In the genomic region with DNA sequence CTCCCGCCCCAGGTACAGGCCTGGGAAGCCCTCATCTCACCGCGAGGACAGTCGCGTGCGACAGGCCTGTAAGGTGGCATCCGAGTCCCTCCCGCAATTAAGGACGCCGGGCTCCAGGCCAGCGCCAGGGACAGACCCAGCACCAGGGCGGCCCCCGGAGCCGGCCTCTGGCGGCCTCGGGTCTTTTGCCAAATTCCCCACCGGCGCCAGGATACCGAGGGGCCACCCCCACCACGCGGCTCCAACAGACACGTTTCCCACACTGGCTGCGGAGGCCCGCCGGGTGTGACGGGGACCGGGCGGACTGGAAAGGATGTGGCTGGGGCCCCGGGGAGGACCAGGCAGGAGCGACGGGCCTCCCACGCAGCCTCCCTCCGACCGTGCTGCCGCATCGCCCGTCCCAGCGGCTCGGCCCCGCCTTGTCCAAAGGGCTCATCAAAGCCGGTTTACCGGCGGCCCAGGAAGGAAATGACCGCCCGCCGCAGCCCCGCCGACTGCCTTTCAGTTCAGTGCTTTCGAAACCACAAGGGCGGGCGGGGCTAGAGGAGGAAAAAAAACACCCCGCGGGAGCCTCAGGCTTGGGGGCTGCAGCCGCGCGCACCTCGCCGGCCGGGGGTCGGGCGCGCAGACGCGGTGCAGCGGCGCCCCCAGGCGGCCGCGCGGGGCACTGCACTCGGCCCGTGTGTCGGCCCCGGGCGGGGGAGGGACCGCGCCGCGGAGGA, we compare ENCODE assay signal across 8 cellular contexts. TPM values are rescaled to one million over a fixed set of nuclear protein-coding genes. Genes with fewer than 3 reads are reported as not detected.
DNase-seq lines count a peak whose midpoint lies in the region; ATAC-seq and TF ChIP-seq lines count a peak whose summit lies in the region.

No MANE protein-coding gene starts in this region.

- H3K4me1 Mint-ChIP-seq in endothelial cell (ENCODE audit: unreplicated experiment) = peaks cover 43% of the 10 kb centered on the region

- H3K36me3 Mint-ChIP-seq in endothelial cell (ENCODE audit: low read depth, unreplicated experiment) = peaks cover 19% of the 10 kb centered on the region

- no peaks in the 10 kb centered on the region for H3K9me3 Mint-ChIP-seq in endothelial cell (ENCODE audit: unreplicated experiment)

- in situ Hi-C loops in Caki2 (cut with HindIII; ENCODE audit: low pct_unique_long_range_greater_than_20kb, low sequenced_read_pairs) = loop anchor here (10.0 kb wide), 1 partner anchor 575 kb away; a partner anchor contains a TSS

- no peak overlapping the region for H3K27ac Mint-ChIP-seq in endothelial cell (ENCODE audit: unreplicated experiment)

- ATAC-seq in GM19468 (IDR thresholded peaks at IDR 0.05; ENCODE audit: extremely low read depth, unreplicated experiment) = peak; percentile 73

- DNase-seq in Caki2 (ENCODE audit: low read depth) = peak; percentile 89
- DNase-seq in HPDE6-E6E7 (ENCODE audit: extremely low spot score) = peak; percentile 86
- peak; percentile 34 for DNase-seq in NK-92 (lab: John Stamatoyannopoulos, UW; ENCODE audit: unreplicated experiment)
- peak; percentile 87 for DNase-seq in activated CD8-positive, alpha-beta memory T cell treated with anti-CD3 and anti-CD28 coated beads, Interleukin-2, amount 50 U/mL, for 1 hour (ENCODE audit: extremely low read depth)
- peak; percentile 96 for DNase-seq in endothelial cell (ENCODE audit: low spot score)
- DNase-seq in middle frontal gyrus (ENCODE audit: extremely low spot score, low spot score) = peak; percentile 32
- peak; percentile 79 to 85 for DNase-seq in stimulated activated CD8-positive, alpha-beta memory T cell treated with anti-CD3 and anti-CD28 coated beads, Interleukin-2, amount 100 ng/mL, for 1 hour (ENCODE audit: low read depth in 2 of 2)

- H3K4me3 Mint-ChIP-seq in endothelial cell (ENCODE audit: unreplicated experiment) = no peak overlapping the region

- peaks cover 9% of the 10 kb centered on the region for H3K27me3 Mint-ChIP-seq in endothelial cell (ENCODE audit: unreplicated experiment)

- TF ChIP-seq CTCF in endothelial cell (IDR thresholded peaks at IDR 0.05; ENCODE audit: unreplicated experiment) = peak; percentile 96

RNA-seq across cellular contexts. Expression of a gene that starts 11.2 kb away (rescaled TPM):
- total RNA-seq in Caki2 (2014; rRNA removed; shearing (Covaris generic); ENCODE audit: low replicate concordance) = 29.4 and 45.9 TPM in 2 replicates
- total RNA-seq in endothelial cell (ENCODE audit: unreplicated experiment) = 25.0 TPM

Comparison
In these comparisons a context has a peak if more than half of its experiments do, and no peak if none do; other contexts are left out.
1. Peak in every context shown above with its lines: DNase-seq and ATAC-seq.
2. DNase-seq: peak in every context shown above with its lines; median percentile 96 in endothelial cell; 89 in Caki2; 87 in activated CD8-positive, alpha-beta memory T cell treated with anti-CD3 and anti-CD28 coated beads, Interleukin-2, amount 50 U/mL, for 1 hour; 86 in HPDE6-E6E7; 82 in stimulated activated CD8-positive, alpha-beta memory T cell treated with anti-CD3 and anti-CD28 coated beads, Interleukin-2, amount 100 ng/mL, for 1 hour; 34 in NK-92; 32 in middle frontal gyrus.